In genomic region chr7:77862691-77863090, GRCh38 we compare ENCODE assay signal across 1 cellular context.
TF ChIP-seq lines count a peak whose summit lies in the region.

No MANE protein-coding gene starts in this region.

TF ChIP-seq in HepG2, 621 proteins besides CTCF, POLR2A, EP300 and RAD21 (continued from another document):
- TF ChIP-seq ZNF512 (CRISPR knock-in tag; IDR thresholded peaks at IDR 0.05) (no peak), ZNF576 (CRISPR knock-in tag; IDR thresholded peaks at IDR 0.05) (no peak), ZNF331 (CRISPR knock-in tag; IDR thresholded peaks at IDR 0.05) (no peak), AHDC1 (CRISPR knock-in tag; IDR thresholded peaks at IDR 0.05; ENCODE audit: borderline replicate concordance) (no peak), KAT8 (CRISPR knock-in tag; IDR thresholded peaks at IDR 0.05) (no peak), STAT6 (CRISPR knock-in tag; IDR thresholded peaks at IDR 0.05; ENCODE audit: borderline replicate concordance) (no peak), FOXP1 (IDR thresholded peaks at IDR 0.05) (no peak), FOXP1 (CRISPR knock-in tag; IDR thresholded peaks at IDR 0.05) (no peak), ZNF768 (CRISPR knock-in tag; IDR thresholded peaks at IDR 0.05) (no peak), FOXO1 (CRISPR knock-in tag; IDR thresholded peaks at IDR 0.05) (no peak)
